ENCODE assay signal across 17 cellular contexts in the genomic region with DNA sequence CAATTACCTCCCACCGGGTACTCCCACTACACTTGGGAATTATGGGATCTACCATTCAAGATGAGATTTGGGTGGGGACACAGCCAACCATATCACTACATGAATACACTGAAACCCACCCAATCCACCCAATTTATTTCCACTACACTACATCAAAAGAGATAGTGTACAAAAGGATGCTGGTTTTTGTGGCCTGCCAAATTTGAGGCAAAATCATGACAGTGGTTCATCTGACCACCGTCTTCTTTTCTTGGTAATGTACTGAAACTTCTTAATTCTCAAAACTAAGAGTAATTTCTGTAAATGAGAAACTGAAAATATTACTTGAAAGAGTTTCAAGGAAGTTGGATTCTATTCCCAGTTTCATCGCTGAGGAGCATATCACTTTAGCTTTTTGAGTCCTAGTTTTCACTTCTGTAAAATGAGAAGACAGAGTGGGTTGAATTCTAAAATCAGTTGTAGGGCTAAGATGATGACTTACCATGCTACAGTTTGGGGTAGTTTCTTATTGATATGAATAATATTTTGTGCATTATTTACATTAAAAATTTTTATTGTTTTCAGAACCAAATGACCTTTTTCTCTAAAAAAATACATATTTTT.
"Had no signal": no experiment of that assay in that cellular context is flagged by ENCODE, and none has a peak within 500 bp of the region (broad histone marks: within the 10 kb centered on the region; RNA-seq: fewer than 3 reads in every experiment).

No MANE protein-coding gene starts in this region.

- DNase-seq: NCI-H1092 treated with DMSO at 0.1 percent for 48 hours, NCI-H1436, NCI-H187, NCI-H2029, NCI-H2081 treated with DMSO at 0.1 percent for 48 hours, NCI-H2171, NCI-H226, NCI-H446, NCI-H510A treated with DMSO at 0.1 percent for 48 hours, NCI-H526, NCI-H748 treated with DMSO at 0.1 percent for 48 hours, PC-3, SHP77, SK-N-SH, T-helper 1 cell had no signal

- H3K4me3 ChIP-seq: K562 had no signal

- ATAC-seq: K562, Panc1, PC-3 had no signal
